Comparison of ENCODE assay signal across 1 cellular context in genomic region chrX:110210417-110211139, GRCh38.
TF ChIP-seq lines count a peak whose summit lies in the region.

No MANE protein-coding gene starts in this region.

TF ChIP-seq in IMR-90, 13 proteins besides CTCF, POLR2A, EP300 and RAD21:
- TF ChIP-seq SMC3 (IDR thresholded peaks at IDR 0.05; ENCODE audit: low read depth, low read length) (no peak), FOS (IDR thresholded peaks at IDR 0.05; ENCODE audit: low read depth, low read length) (peak; percentile 64), RFX5 (IDR thresholded peaks at IDR 0.05; ENCODE audit: low read depth, low read length) (no peak), NFE2L2 (IDR thresholded peaks at IDR 0.05; ENCODE audit: low read depth, low read length) (peak; percentile 20; the same call in 1 of the 2 replicates), ELK1 (IDR thresholded peaks at IDR 0.05; ENCODE audit: borderline replicate concordance, low read depth, low read length) (no peak), CEBPB (IDR thresholded peaks at IDR 0.05; ENCODE audit: low read depth, low read length) (peak; percentile 59), MAZ (IDR thresholded peaks at IDR 0.05; ENCODE audit: borderline replicate concordance, low read depth, low read length) (no peak), CHD1 (IDR thresholded peaks at IDR 0.05; ENCODE audit: low read depth, low read length) (no peak), BHLHE40 (IDR thresholded peaks at IDR 0.05; ENCODE audit: low read depth, low read length) (peak; percentile 16; the same call in 1 of the 2 replicates), USF2 (IDR thresholded peaks at IDR 0.05; ENCODE audit: low read depth, low read length) (no peak), RCOR1 (IDR thresholded peaks at IDR 0.05; ENCODE audit: insufficient replicate concordance, low read length) (peak; percentile 62), MAFK (IDR thresholded peaks at IDR 0.05; ENCODE audit: low read depth, low read length) (no peak), MXI1 (IDR thresholded peaks at IDR 0.05; ENCODE audit: borderline replicate concordance, low read depth, low read length) (no peak)
